In the genomic region with DNA sequence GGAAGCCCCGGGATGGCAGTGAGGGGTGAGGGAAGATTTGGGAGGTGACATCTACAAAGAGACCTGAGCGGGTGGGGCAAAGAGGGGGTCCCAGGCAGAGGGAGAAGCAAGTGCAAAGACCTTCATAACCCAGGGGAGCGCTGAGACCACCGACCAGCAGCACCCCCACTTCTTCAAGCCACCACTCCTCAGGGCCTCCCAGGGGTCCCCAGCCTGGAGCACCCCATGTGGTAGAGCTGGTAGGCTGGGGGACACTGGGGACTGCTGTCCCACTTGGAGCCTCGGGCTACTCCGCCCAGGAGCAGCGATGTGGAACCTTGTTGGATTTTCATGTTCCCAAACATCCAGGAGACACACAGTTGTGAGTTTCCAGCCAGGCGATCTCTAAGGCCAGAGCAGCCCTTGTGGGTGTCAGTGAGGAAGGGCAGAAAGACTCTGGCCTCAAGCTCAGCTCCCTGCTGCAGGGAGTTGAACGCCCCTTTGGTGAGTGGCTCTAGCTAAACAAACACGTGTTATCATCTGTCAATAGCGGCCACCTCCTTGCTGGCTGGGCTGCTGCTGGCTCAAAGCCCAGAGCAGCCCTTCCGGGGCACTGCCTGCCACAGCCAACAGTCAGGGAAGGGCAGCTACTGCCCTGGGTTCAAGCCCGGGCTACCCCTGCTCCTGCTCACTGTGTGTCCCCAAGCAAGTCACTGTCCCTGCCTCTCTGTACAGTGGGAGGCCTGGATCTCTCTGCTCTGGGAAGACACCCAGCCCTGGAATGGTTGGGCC, we compare ENCODE assay signal across 7 cellular contexts. TPM values are rescaled to one million over a fixed set of nuclear protein-coding genes. Genes with fewer than 3 reads are reported as not detected.
A peak's percentile ranks its signal among the peaks of the same experiment; 100 is the strongest.
DNase-seq lines count a peak whose midpoint lies in the region; ATAC-seq and TF ChIP-seq lines count a peak whose summit lies in the region.

No MANE protein-coding gene starts in this region.

- no peaks in the 10 kb centered on the region for H3K27me3 ChIP-seq in NT2/D1 (ENCODE audit: insufficient read depth, insufficient read length)

- ATAC-seq in GM21381 (IDR thresholded peaks at IDR 0.05; ENCODE audit: unreplicated experiment) = no peak

- H3K4me3 ChIP-seq in NT2/D1 (ENCODE audit: insufficient read length, low read depth) (no peak overlapping the region), fibroblast of villous mesenchyme (ENCODE audit: low read depth, low read length) (no peak overlapping the region)

- H3K4me1 ChIP-seq in NT2/D1 (ENCODE audit: insufficient read depth, insufficient read length) = peaks cover 14% of the 10 kb centered on the region

- in situ Hi-C loops in GM13976 (cut with MboI; ENCODE audit: low sequenced_read_pairs, unreplicated experiment) = no loop called here

- no peaks in the 10 kb centered on the region for H3K36me3 ChIP-seq in NT2/D1 (ENCODE audit: insufficient read depth, insufficient read length, low read length)

- no peaks in the 10 kb centered on the region for H3K9me3 ChIP-seq in NT2/D1 (ENCODE audit: insufficient read depth, low read length)

- TF ChIP-seq CTCF in fibroblast of villous mesenchyme (IDR thresholded peaks at IDR 0.05; ENCODE audit: insufficient read depth, low read depth, low read length) = no peak
- no peak for TF ChIP-seq CTCF in GM13976 (IDR thresholded peaks at IDR 0.05; ENCODE audit: borderline replicate concordance, control extremely low read depth, extremely low read depth, insufficient read depth, missing control alignments)

- peak overlapping the region; percentile 35 for H3K27ac ChIP-seq in substantia nigra (ENCODE audit: low read depth, low read length, poor library complexity, severe bottlenecking)

- peak overlapping the region; percentile 14 for H3K9ac ChIP-seq in NT2/D1 (ENCODE audit: insufficient read length, low read depth)

- peak; percentile 93 for DNase-seq in HT-29 (ENCODE audit: low spot score)
- DNase-seq in NT2/D1 (ENCODE audit: low read depth, low spot score) = no peak
- peak; percentile 31 for DNase-seq in fibroblast of villous mesenchyme (ENCODE audit: low read depth)
- peak in 18 of 49 donors; percentile 14 to 61 (median 30) for DNase-seq in substantia nigra (lab: John Stamatoyannopoulos, UW)
- DNase-seq in GM13976 (ENCODE audit: low spot score) = no peak
- no peak for DNase-seq in NCI-H82 treated with DMSO at 0.1 percent for 48 hours (lab: John Stamatoyannopoulos, UW; ENCODE audit: unreplicated experiment)

RNA-seq across cellular contexts. Expression of gene CHKA, which starts 25.7 kb away (rescaled TPM):
- total RNA-seq in HT-29 (2014; rRNA removed; shearing (Covaris generic)) = 67.9 and 79.4 TPM in 2 replicates
- total RNA-seq in fibroblast of villous mesenchyme = 10.8 and 11.9 TPM in 2 replicates

Comparison
In these comparisons a context has a peak if more than half of its experiments do, and no peak if none do; other contexts are left out.
1. DNase-seq: peak in HT-29 (single experiment) and fibroblast of villous mesenchyme (single experiment); none in NT2/D1 (single experiment), GM13976 (single experiment) and NCI-H82 treated with DMSO at 0.1 percent for 48 hours (single experiment).